In the genomic region with DNA sequence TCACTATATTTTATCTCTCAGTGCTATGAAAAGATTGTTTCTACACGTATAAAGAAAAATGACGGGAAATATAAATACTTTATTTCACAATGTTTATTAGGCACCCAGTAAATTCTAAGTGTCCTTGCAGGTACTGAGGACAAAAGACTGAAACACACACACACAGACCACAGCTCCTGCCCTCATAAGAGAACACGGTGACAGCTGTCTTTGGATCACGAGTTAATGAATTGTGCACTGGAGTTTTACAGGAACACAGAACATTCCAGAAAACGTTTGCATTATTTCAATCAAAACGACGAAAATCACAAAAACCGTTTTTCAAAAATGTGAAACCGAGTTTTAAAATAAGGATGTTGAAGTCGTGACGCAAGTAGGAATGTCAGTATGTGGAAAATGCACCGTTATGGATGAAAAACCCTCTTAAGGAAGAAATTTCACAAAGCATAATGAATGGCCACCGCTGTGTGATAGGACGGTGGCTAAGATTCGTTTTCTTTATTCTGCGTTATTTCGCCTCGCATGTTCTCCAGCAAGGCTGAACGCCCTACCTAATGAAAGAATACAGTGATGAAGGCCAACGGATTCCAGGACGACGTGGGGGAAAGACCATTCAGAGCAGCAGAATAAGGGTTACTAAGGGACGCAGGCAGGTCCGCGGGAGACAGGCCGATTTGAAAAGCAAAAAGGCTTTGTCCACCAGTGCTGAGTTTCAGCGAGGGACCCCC, we compare ENCODE assay signal across 8 cellular contexts. TPM values are rescaled to one million over a fixed set of nuclear protein-coding genes. Genes with fewer than 3 reads are reported as not detected.
DNase-seq lines count a peak whose midpoint lies in the region; ATAC-seq, FAIRE-seq and TF ChIP-seq lines count a peak whose summit lies in the region.

No MANE protein-coding gene starts in this region.

- H3K4me1 ChIP-seq in HepG2 (ENCODE audit: insufficient read depth, low read length) = peaks cover 13% of the 10 kb centered on the region
- H3K4me1 ChIP-seq in transverse colon = no peaks in the 10 kb centered on the region

- no peak overlapping the region for H2AFZ ChIP-seq in HepG2 (ENCODE audit: low read length)

- no peaks in the 10 kb centered on the region for H3K27me3 ChIP-seq in HepG2 (ENCODE audit: control insufficient read depth in 1 of 2, insufficient read depth in 2 of 2, low read length in 2 of 2)
- H3K27me3 ChIP-seq in transverse colon = no peaks in the 10 kb centered on the region

- FAIRE-seq in HepG2 (lab: Jason Lieb, UNC) = peak; percentile 60

- no TSS peak for BruUV-seq in HepG2 (replicated peaks; lab: Mats Ljungman, UMichigan)

- no peaks in the 10 kb centered on the region for H3K36me3 Mint-ChIP-seq in T-helper 1 cell treated with Interleukin-12 subunit alpha and Interleukin-12 subunit beta and Interleukin-4 antibody, amounts not matched to agents 30 μg/mL and 1 μg/mL, for 36 hours (ENCODE audit: low read depth)

- peaks cover 5% of the 10 kb centered on the region for H3K27me3 Mint-ChIP-seq in T-helper 1 cell treated with Interleukin-12 subunit alpha and Interleukin-12 subunit beta and Interleukin-4 antibody, amounts not matched to agents 30 μg/mL and 1 μg/mL, for 36 hours (ENCODE audit: low read depth)

- ATAC-seq in HG03521 (IDR thresholded peaks at IDR 0.05; ENCODE audit: unreplicated experiment) (peak; percentile 8), HepG2 (no peak; the same call in 2 of the 3 replicates), HG02610 (IDR thresholded peaks at IDR 0.05; ENCODE audit: unreplicated experiment) (no peak)

- TF ChIP-seq RAD21 in HepG2 (CRISPR knock-in tag; IDR thresholded peaks at IDR 0.05) = no peak

- peak overlapping the region; percentile 70 to 79 (median 71) for H3K4me3 ChIP-seq in HepG2 (replicated peaks in 1 of 3; ENCODE audit: insufficient read depth in 1 of 3, low read depth in 2 of 3, low read length in 3 of 3)
- peak overlapping the region; percentile 44 to 71 (median 55) for H3K4me3 ChIP-seq in transverse colon

- H3K27ac ChIP-seq in angular gyrus (ENCODE audit: low read depth, low read length) (peak overlapping the region; percentile 100), HepG2 (ENCODE audit: extremely low read length, insufficient read depth, low read length) (peak overlapping the region; percentile 80), transverse colon (peak overlapping the region; percentile 90 to 96 (median 94))

- H3K9ac ChIP-seq in HepG2 (ENCODE audit: insufficient read depth, low read depth, low read length) = peak overlapping the region; percentile 64

- no peaks in the 10 kb centered on the region for H3K79me2 ChIP-seq in HepG2 (ENCODE audit: insufficient read depth, low read length)

- in situ Hi-C loops in HepG2 (cut with HindIII; ENCODE audit: extremely low pct_ligation_motif_present, low pct_unique_long_range_greater_than_20kb) (no loop called here), transverse colon (cut with MboI; ENCODE audit: low pct_ligation_motif_present in 1 of 4, low pct_unique_long_range_greater_than_20kb in 1 of 4, low sequenced_read_pairs in 3 of 4) (no loop called here)

- DNase-seq in T-helper 1 cell (no peak), HepG2 (ENCODE audit: low spot score) (no peak), transverse colon (no peak)
- DNase-seq in activated CD4-positive, alpha-beta T cell treated with anti-CD3 and anti-CD28 coated beads, Interleukin-2, amount 50 U/mL, for 48 hours = no peak

- intact Hi-C loops in HepG2 (cut with micrococcal nuclease; ENCODE audit: unreplicated experiment) (no loop called here), transverse colon (cut with DNase I; ENCODE audit: low total_unique reads) (no loop called here)

- POLR2A ChIA-PET in HepG2 (lab: Yijun Ruan, JAX) = no interaction called here

- peak overlapping the region; percentile 99 for H3K27ac Mint-ChIP-seq in T-helper 1 cell treated with Interleukin-12 subunit alpha and Interleukin-12 subunit beta and Interleukin-4 antibody, amounts not matched to agents 30 μg/mL and 1 μg/mL, for 36 hours

- TF ChIP-seq EP300 in HepG2 (IDR thresholded peaks at IDR 0.05; ENCODE audit: low read depth in 2 of 2, low read length in 2 of 2) = no peak
- no peak for TF ChIP-seq EP300 in HepG2 (CRISPR knock-in tag; IDR thresholded peaks at IDR 0.05; ENCODE audit: borderline replicate concordance)
- no peak for TF ChIP-seq EP300 in transverse colon (IDR thresholded peaks at IDR 0.05; ENCODE audit: low read depth)

- TF ChIP-seq CTCF in HepG2 (CRISPR knock-in tag; IDR thresholded peaks at IDR 0.05) (no peak), transverse colon (IDR thresholded peaks at IDR 0.05) (no peak)

- CTCF ChIA-PET in HepG2 (lab: Yijun Ruan, JAX; ENCODE audit: low intra/inter-chr PET ratio, low total read pairs) = no interaction called here

- peak overlapping the region; percentile 94 for H3K4me3 Mint-ChIP-seq in T-helper 1 cell treated with Interleukin-12 subunit alpha and Interleukin-12 subunit beta and Interleukin-4 antibody, amounts not matched to agents 30 μg/mL and 1 μg/mL, for 36 hours

- H3K36me3 ChIP-seq in HepG2 (replicated peaks in 1 of 2; ENCODE audit: control insufficient read depth in 1 of 2, insufficient read depth in 2 of 2, low read length in 2 of 2) (no peaks in the 10 kb centered on the region), transverse colon (no peaks in the 10 kb centered on the region)

- H4K20me1 ChIP-seq in HepG2 (ENCODE audit: insufficient read depth, low read length) = no peaks in the 10 kb centered on the region

- TF ChIP-seq POLR2A in HepG2 (IDR thresholded peaks at IDR 0.05; ENCODE audit: insufficient read depth in 1 of 2, low read depth in 2 of 2, low read length in 2 of 2) (no peak), transverse colon (IDR thresholded peaks at IDR 0.05) (no peak)

- H3K4me1 Mint-ChIP-seq in T-helper 1 cell treated with Interleukin-12 subunit alpha and Interleukin-12 subunit beta and Interleukin-4 antibody, amounts not matched to agents 30 μg/mL and 1 μg/mL, for 36 hours (ENCODE audit: low read depth) = peaks cover 4% of the 10 kb centered on the region

- 3% methylated on average over 26 of the region's 27 CpGs for WGBS in HepG2 (ENCODE audit: low lambda C conversion rate)
- 5 to 6% methylated on average over 12 to 27 of the region's 27 CpGs for WGBS in transverse colon (ENCODE audit: low coverage in 1 of 2), 2 donors

- no peaks in the 10 kb centered on the region for H3K9me3 ChIP-seq in HepG2 (ENCODE audit: low read length)
- H3K9me3 ChIP-seq in transverse colon = no peaks in the 10 kb centered on the region

- H3K4me2 ChIP-seq in HepG2 (ENCODE audit: low read depth, low read length) = peak overlapping the region; percentile 94

- no peaks in the 10 kb centered on the region for H3K9me3 Mint-ChIP-seq in T-helper 1 cell treated with Interleukin-12 subunit alpha and Interleukin-12 subunit beta and Interleukin-4 antibody, amounts not matched to agents 30 μg/mL and 1 μg/mL, for 36 hours

RNA-seq across cellular contexts. Expression of a gene that starts 24.2 kb away (rescaled TPM):
- 7.2 and 15.4 TPM in 2 replicates for total RNA-seq in HepG2 (2016; rRNA removed; fragmentation: Illumina TruSeq; extraction: Trizol)
- total RNA-seq in HepG2 (2016; cell fraction: cytosol; rRNA removed; fragmentation: Illumina TruSeq; extraction: Trizol; ENCODE audit: low read depth) = 2.1 and 2.3 TPM in 2 replicates
- 7.6 and 13.8 TPM in 2 replicates for total RNA-seq in HepG2 (2016; cell fraction: insoluble cytoplasmic fraction; rRNA removed; fragmentation: Illumina TruSeq; extraction: Trizol)
- 1.9 and 5.9 TPM in 2 replicates for total RNA-seq in HepG2 (2016; cell fraction: membrane; rRNA removed; fragmentation: Illumina TruSeq; extraction: Trizol)
- total RNA-seq in HepG2 (2016; cell fraction: nucleus; rRNA removed; fragmentation: Illumina TruSeq; extraction: Trizol) = 15.4 and 17.3 TPM in 2 replicates
- polyA plus RNA-seq in HepG2 (2011; rRNA removed) = 53.8 and 57.9 TPM in 2 replicates
- 29.2 and 34.5 TPM in 2 replicates for polyA plus RNA-seq in HepG2 (2011; cell fraction: cytosol; rRNA removed)
- 350 and 359 TPM in 2 replicates for polyA plus RNA-seq in HepG2 (2011; cell fraction: nucleus; rRNA removed)
- polyA plus RNA-seq in HepG2 (2012) = 35.7 and 50.7 TPM in 2 replicates
- polyA plus RNA-seq in HepG2 (2016; cell fraction: cytosol; fragmentation: Illumina TruSeq; extraction: Trizol; ENCODE audit: low read depth) = 0.57 and 0.66 TPM in 2 replicates
- 6.2 and 6.3 TPM in 2 replicates for polyA plus RNA-seq in HepG2 (2016; cell fraction: insoluble cytoplasmic fraction; fragmentation: Illumina TruSeq; extraction: Trizol; ENCODE audit: low read depth)
- polyA plus RNA-seq in HepG2 (2016; cell fraction: membrane; fragmentation: Illumina TruSeq; extraction: Trizol; ENCODE audit: low read depth) = 1.8 and 2.6 TPM in 2 replicates
- polyA plus RNA-seq in HepG2 (2016; cell fraction: nucleus; fragmentation: Illumina TruSeq; extraction: Trizol; ENCODE audit: insufficient read depth, low read depth) = 85.4 and 94.3 TPM in 2 replicates
- polyA minus RNA-seq in HepG2 (2011; rRNA and poly(A)+ RNA removed; ENCODE audit: low replicate concordance) = 15.3 and 25.8 TPM in 2 replicates
- 9.8 and 10.2 TPM in 2 replicates for polyA minus RNA-seq in HepG2 (2011; cell fraction: cytosol; rRNA and poly(A)+ RNA removed)
- 62.5 and 68.2 TPM in 2 replicates for polyA minus RNA-seq in HepG2 (2011; cell fraction: nucleus; rRNA and poly(A)+ RNA removed)
- 100 to 1,000 TPM in 1 of 4 donors, 10 to 100 TPM in 3; 12.6 to 246 (median 29.3) TPM for total RNA-seq in transverse colon

RNA-seq across cellular contexts. Expression of a gene that starts 37.0 kb away (rescaled TPM):
- 6.3 and 7.8 TPM in 2 replicates for total RNA-seq in HepG2 (2016; rRNA removed; fragmentation: Illumina TruSeq; extraction: Trizol)
- 1.5 and 2.0 TPM in 2 replicates for total RNA-seq in HepG2 (2016; cell fraction: cytosol; rRNA removed; fragmentation: Illumina TruSeq; extraction: Trizol; ENCODE audit: low read depth)
- total RNA-seq in HepG2 (2016; cell fraction: insoluble cytoplasmic fraction; rRNA removed; fragmentation: Illumina TruSeq; extraction: Trizol) = 5.4 and 10.1 TPM in 2 replicates
- total RNA-seq in HepG2 (2016; cell fraction: membrane; rRNA removed; fragmentation: Illumina TruSeq; extraction: Trizol) = 1.1 and 5.2 TPM in 2 replicates
- 12.7 and 20.1 TPM in 2 replicates for total RNA-seq in HepG2 (2016; cell fraction: nucleus; rRNA removed; fragmentation: Illumina TruSeq; extraction: Trizol)
- 82.1 and 85.9 TPM in 2 replicates for polyA plus RNA-seq in HepG2 (2011; rRNA removed)
- polyA plus RNA-seq in HepG2 (2011; cell fraction: cytosol; rRNA removed) = 49.9 and 65.2 TPM in 2 replicates
- 716 and 744 TPM in 2 replicates for polyA plus RNA-seq in HepG2 (2011; cell fraction: nucleus; rRNA removed)
- polyA plus RNA-seq in HepG2 (2012) = 24.5 and 26.7 TPM in 2 replicates
- polyA plus RNA-seq in HepG2 (2016; cell fraction: cytosol; fragmentation: Illumina TruSeq; extraction: Trizol; ENCODE audit: low read depth) = 0.80 and 1.2 TPM in 2 replicates
- 6.2 and 10.3 TPM in 2 replicates for polyA plus RNA-seq in HepG2 (2016; cell fraction: insoluble cytoplasmic fraction; fragmentation: Illumina TruSeq; extraction: Trizol; ENCODE audit: low read depth)
- polyA plus RNA-seq in HepG2 (2016; cell fraction: membrane; fragmentation: Illumina TruSeq; extraction: Trizol; ENCODE audit: low read depth) = 2.6 and 3.8 TPM in 2 replicates
- polyA plus RNA-seq in HepG2 (2016; cell fraction: nucleus; fragmentation: Illumina TruSeq; extraction: Trizol; ENCODE audit: insufficient read depth, low read depth) = 5.2 and 14.6 TPM in 2 replicates
- 37.6 and 50.1 TPM in 2 replicates for polyA minus RNA-seq in HepG2 (2011; rRNA and poly(A)+ RNA removed; ENCODE audit: low replicate concordance)
- 7.9 and 8.4 TPM in 2 replicates for polyA minus RNA-seq in HepG2 (2011; cell fraction: cytosol; rRNA and poly(A)+ RNA removed)
- polyA minus RNA-seq in HepG2 (2011; cell fraction: nucleus; rRNA and poly(A)+ RNA removed) = 54.3 and 64.1 TPM in 2 replicates
- total RNA-seq in transverse colon = 10 to 100 TPM; 24.7 to 63.6 (median 31.8) TPM
